13 cellular contexts compared by ENCODE assay signal in the genomic region with DNA sequence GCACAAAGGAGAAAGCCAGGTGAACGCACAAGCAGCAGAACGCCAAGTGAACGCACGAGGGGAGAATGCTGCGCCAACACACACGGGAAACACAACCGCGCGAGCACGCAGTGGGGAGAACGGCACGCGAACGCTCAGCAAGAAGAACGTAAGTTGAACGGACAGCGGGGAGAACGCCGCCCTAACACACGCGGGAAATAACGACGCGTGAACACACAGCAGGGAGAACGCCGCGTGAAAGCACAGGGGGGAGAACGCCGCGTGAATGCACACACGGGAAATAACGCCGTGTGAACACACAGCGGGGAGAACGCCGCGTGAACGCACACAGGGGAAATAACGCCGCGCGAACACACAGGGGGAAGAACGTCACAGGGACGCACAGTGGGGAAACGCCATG. TPM values are rescaled to one million over a fixed set of nuclear protein-coding genes. Genes with fewer than 3 reads are reported as not detected.
DNase-seq lines count a peak whose midpoint lies in the region; ATAC-seq and TF ChIP-seq lines count a peak whose summit lies in the region.
"Had no signal": no experiment of that assay in that cellular context is flagged by ENCODE, and none has a peak within 500 bp of the region (broad histone marks: within the 10 kb centered on the region; RNA-seq: fewer than 3 reads in every experiment).

No MANE protein-coding gene starts in this region.

- H4K5ac ChIP-seq in IMR-90 (ENCODE audit: low read depth, low read length) = no peak overlapping the region

- POLR2A ChIA-PET in IMR-90 (lab: Charles Lee; ENCODE audit: unreplicated experiment) = no interaction called here

- no peak overlapping the region for H2AK9ac ChIP-seq in IMR-90 (replicated peaks; ENCODE audit: low read depth, low read length, poor library complexity)

- no peak overlapping the region for H2BK15ac ChIP-seq in IMR-90 (ENCODE audit: low read depth, low read length)
- H2BK15ac ChIP-seq in neuronal stem cell (ENCODE audit: low read length) = no peak overlapping the region

- H3K23ac ChIP-seq in IMR-90 (ENCODE audit: low read depth, low read length) (no peak overlapping the region), neuronal stem cell (ENCODE audit: low read depth, low read length, poor library complexity) (peak overlapping the region; percentile 13)

- H3K27ac ChIP-seq in IMR-90 (ENCODE audit: insufficient read depth, low read length) = no peak overlapping the region
- no peak overlapping the region for H3K27ac ChIP-seq in neuronal stem cell (replicated peaks; ENCODE audit: low read length)
- H3K27ac ChIP-seq: 22Rv1 had no signal

- no peak overlapping the region for H4K8ac ChIP-seq in IMR-90 (ENCODE audit: low read depth in 2 of 2, low read length in 2 of 2)
- no peak overlapping the region for H4K8ac ChIP-seq in neuronal stem cell (ENCODE audit: low read depth, low read length)

- H3K4ac ChIP-seq in IMR-90 (ENCODE audit: low read depth, low read length) = no peak overlapping the region
- no peak overlapping the region for H3K4ac ChIP-seq in neuronal stem cell (ENCODE audit: low read length)

- H3K4me1 ChIP-seq in IMR-90 (ENCODE audit: control insufficient read depth, insufficient read depth, low read length) (no peaks in the 10 kb centered on the region), neuronal stem cell (ENCODE audit: control insufficient read depth in 2 of 2, insufficient read depth in 1 of 2, low read depth in 1 of 2, low read length in 2 of 2) (peaks cover 14 to 24% of the 10 kb centered on the region in 2 donors)

- no peak overlapping the region for H3K4me3 ChIP-seq in IMR-90 (ENCODE audit: insufficient read depth, low read depth, low read length)
- no peak overlapping the region for H3K4me3 ChIP-seq in neuronal stem cell (ENCODE audit: low read length in 2 of 2)

- TF ChIP-seq CTCF in IMR-90 (conservative IDR thresholded peaks at IDR 0.05; ENCODE audit: low read depth, low read length) (no peak), endothelial cell (IDR thresholded peaks at IDR 0.05; ENCODE audit: unreplicated experiment) (no peak)

- peak; percentile 43 for DNase-seq in activated CD4-positive, alpha-beta T cell treated with anti-CD3 and anti-CD28 coated beads, Interleukin-2, amount 10 ng/mL, durations not matched to agents 24 days and 14 days
- no peak for DNase-seq in activated CD4-positive, alpha-beta T cell treated with anti-CD3 and anti-CD28 coated beads, Interleukin-2, amount 50 U/mL, for 1 hour
- DNase-seq in IMR-90 (no peak), endothelial cell (ENCODE audit: low spot score) (no peak), neuronal stem cell (ENCODE audit: low spot score) (no peak), NAMALWA (ENCODE audit: low spot score) (no peak), kidney tubule cell (ENCODE audit: low spot score) (no peak)
- DNase-seq: CD8-positive, alpha-beta memory T cell; DMS 273 treated with DMSO at 0.1 percent for 48 hours; DMS79; KBM-7 had no signal

- H3K4me2 ChIP-seq in IMR-90 (ENCODE audit: low read depth, low read length) (no peak overlapping the region), neuronal stem cell (ENCODE audit: insufficient read depth, low read length, poor library complexity, severe bottlenecking) (no peak overlapping the region)

- H2BK120ac ChIP-seq in IMR-90 (ENCODE audit: low read depth, low read length) (no peak overlapping the region), neuronal stem cell (ENCODE audit: low read depth, low read length) (no peak overlapping the region)

- H3K56ac ChIP-seq in IMR-90 (ENCODE audit: extremely low read depth, insufficient read depth, low read length) = no peak overlapping the region

- no peak overlapping the region for H3K4me3 Mint-ChIP-seq in activated CD4-positive, alpha-beta T cell treated with anti-CD3 and anti-CD28 coated beads, Interleukin-2, amount 10 ng/mL, durations not matched to agents 24 days and 14 days
- H3K4me3 Mint-ChIP-seq in endothelial cell (ENCODE audit: unreplicated experiment) = no peak overlapping the region

- no peak for TF ChIP-seq RAD21 in IMR-90 (IDR thresholded peaks at IDR 0.05; ENCODE audit: low read length)

- CTCF ChIA-PET in IMR-90 (lab: Yijun Ruan, JAX) = no interaction called here

- no peaks in the 10 kb centered on the region for H3K9me1 ChIP-seq in IMR-90 (ENCODE audit: insufficient read depth, low read length)

- peak overlapping the region; percentile 10 for H2AFZ ChIP-seq in IMR-90 (replicated peaks; ENCODE audit: low read length, poor library complexity)
- H2AFZ ChIP-seq in neuronal stem cell (ENCODE audit: low read length) = no peak overlapping the region

- ATAC-seq in IMR-90 (ENCODE audit: low read depth) (no peak), GM18519 (IDR thresholded peaks at IDR 0.05; ENCODE audit: low FRiP score, unreplicated experiment) (no peak)

- no peak overlapping the region for H3K27ac Mint-ChIP-seq in activated CD4-positive, alpha-beta T cell treated with anti-CD3 and anti-CD28 coated beads, Interleukin-2, amount 10 ng/mL, durations not matched to agents 24 days and 14 days
- peak overlapping the region; percentile 61 for H3K27ac Mint-ChIP-seq in endothelial cell (ENCODE audit: unreplicated experiment)

- H4K91ac ChIP-seq in IMR-90 (ENCODE audit: insufficient read depth, low read depth, low read length) = no peak overlapping the region
- no peak overlapping the region for H4K91ac ChIP-seq in neuronal stem cell (ENCODE audit: low read depth, low read length, poor library complexity)

- in situ Hi-C loops in IMR-90 (cut with MboI; ENCODE audit: low sequenced_read_pairs) = no loop called here

- no peaks in the 10 kb centered on the region for H4K20me1 ChIP-seq in IMR-90 (ENCODE audit: insufficient read depth, low read length)

- H3K4me1 Mint-ChIP-seq in activated CD4-positive, alpha-beta T cell treated with anti-CD3 and anti-CD28 coated beads, Interleukin-2, amount 10 ng/mL, durations not matched to agents 24 days and 14 days = peaks cover 6% of the 10 kb centered on the region
- H3K4me1 Mint-ChIP-seq in endothelial cell (ENCODE audit: unreplicated experiment) = peaks cover 13% of the 10 kb centered on the region

- no peaks in the 10 kb centered on the region for H3K36me3 Mint-ChIP-seq in activated CD4-positive, alpha-beta T cell treated with anti-CD3 and anti-CD28 coated beads, Interleukin-2, amount 10 ng/mL, durations not matched to agents 24 days and 14 days (ENCODE audit: low read depth)
- peaks cover 28% of the 10 kb centered on the region for H3K36me3 Mint-ChIP-seq in endothelial cell (ENCODE audit: low read depth, unreplicated experiment)
- H3K36me3 Mint-ChIP-seq: CD8-positive, alpha-beta memory T cell had no signal

- H2AK5ac ChIP-seq in IMR-90 (ENCODE audit: low read depth, low read length) (no peak overlapping the region), neuronal stem cell (ENCODE audit: low read depth, low read length) (no peak overlapping the region)

- no TSS peak for BruUV-seq in IMR-90 (replicated peaks; lab: Mats Ljungman, UMichigan)

- no peak overlapping the region for H3K18ac ChIP-seq in IMR-90 (ENCODE audit: low read depth, low read length)
- peak overlapping the region; percentile 62 for H3K18ac ChIP-seq in neuronal stem cell (ENCODE audit: low read length)

- H3K27me3 ChIP-seq in IMR-90 (ENCODE audit: control insufficient read depth, insufficient read depth, low read length) (peaks cover 3% of the 10 kb centered on the region; the same call in 1 of the 2 replicates), neuronal stem cell (ENCODE audit: control insufficient read depth in 3 of 3, insufficient read depth in 3 of 3, low read depth in 1 of 3, low read length in 3 of 3) (no peaks in the 10 kb centered on the region)

- H2BK5ac ChIP-seq in IMR-90 (ENCODE audit: low read depth, low read length, poor library complexity, severe bottlenecking) (no peak overlapping the region), neuronal stem cell (ENCODE audit: low read length) (peak overlapping the region; percentile 27)

- H3K9ac ChIP-seq in IMR-90 (ENCODE audit: low read depth, low read length) = no peak overlapping the region
- peak overlapping the region; percentile 65 for H3K9ac ChIP-seq in neuronal stem cell (ENCODE audit: low read depth, low read length, poor library complexity)

- intact Hi-C loops in activated CD4-positive, alpha-beta T cell treated with anti-CD3 and anti-CD28 coated beads, Interleukin-2, amount 10 ng/mL, durations not matched to agents 24 days and 14 days (cut with micrococcal nuclease) = no loop called here
- intact Hi-C loops in IMR-90 (cut with micrococcal nuclease) = no loop called here

- WGBS in IMR-90 (ENCODE audit: extremely low coverage in 2 of 2, insufficient read length in 1 of 2), 2 experiments = 89% methylated on average over 12 of the region's 45 CpGs; no CpG with 5 or more reads in 1 of the 2 experiments
- WGBS in neuronal stem cell (ENCODE audit: extremely low coverage in 2 of 2, insufficient read length in 2 of 2, insufficient replicate concordance in 1 of 2), 2 donors = no CpG with 5 or more reads among the region's 45 CpGs

- H2BK12ac ChIP-seq in neuronal stem cell (ENCODE audit: low read length) = no peak overlapping the region

- dilution Hi-C loops in IMR-90 (cut with HindIII; ENCODE audit: low sequenced_read_pairs, unreplicated experiment) = no loop called here

- H3K9me3 ChIP-seq in IMR-90 (ENCODE audit: control insufficient read depth, insufficient read depth, low read length) (peaks cover 5% of the 10 kb centered on the region; the same call in 1 of the 2 replicates), neuronal stem cell (replicated peaks in 1 of 2; ENCODE audit: control insufficient read depth in 2 of 2, insufficient read depth in 1 of 2, low read depth in 1 of 2, low read length in 2 of 2) (peaks cover 0 to 13% of the 10 kb centered on the region in 2 donors)

- H2BK20ac ChIP-seq in IMR-90 (ENCODE audit: low read depth, low read length) = no peak overlapping the region

- H3K27me3 Mint-ChIP-seq in activated CD4-positive, alpha-beta T cell treated with anti-CD3 and anti-CD28 coated beads, Interleukin-2, amount 10 ng/mL, durations not matched to agents 24 days and 14 days = no peaks in the 10 kb centered on the region
- peaks cover 44% of the 10 kb centered on the region for H3K27me3 Mint-ChIP-seq in endothelial cell (ENCODE audit: unreplicated experiment)
- H3K27me3 Mint-ChIP-seq: CD8-positive, alpha-beta memory T cell had no signal

- no peak overlapping the region for H3K14ac ChIP-seq in IMR-90 (replicated peaks; ENCODE audit: low read depth, low read length)
- H3K14ac ChIP-seq in neuronal stem cell (ENCODE audit: low read length) = peak overlapping the region; percentile 97

- H3K79me1 ChIP-seq in IMR-90 (ENCODE audit: low read depth in 1 of 2, low read length in 2 of 2) (no peaks in the 10 kb centered on the region), neuronal stem cell (ENCODE audit: low read depth, low read length) (no peaks in the 10 kb centered on the region)

- no peak for TF ChIP-seq POLR2A in IMR-90 (IDR thresholded peaks at IDR 0.05; ENCODE audit: low read depth, low read length)

- no peaks in the 10 kb centered on the region for H3K36me3 ChIP-seq in IMR-90 (ENCODE audit: control insufficient read depth, insufficient read depth, low read length)
- no peaks in the 10 kb centered on the region for H3K36me3 ChIP-seq in neuronal stem cell (replicated peaks in 1 of 2; ENCODE audit: control insufficient read depth in 2 of 2, insufficient read depth in 2 of 2, low read length in 2 of 2)

- no peaks in the 10 kb centered on the region for H3K9me3 Mint-ChIP-seq in activated CD4-positive, alpha-beta T cell treated with anti-CD3 and anti-CD28 coated beads, Interleukin-2, amount 10 ng/mL, durations not matched to agents 24 days and 14 days
- no peaks in the 10 kb centered on the region for H3K9me3 Mint-ChIP-seq in endothelial cell (ENCODE audit: unreplicated experiment)

RNA-seq across cellular contexts. Expression of a gene that starts 54.7 kb away (rescaled TPM):
- 93.3 and 108 TPM in 2 replicates for total RNA-seq in activated CD4-positive, alpha-beta T cell treated with anti-CD3 and anti-CD28 coated beads, Interleukin-2, amount 10 ng/mL, durations not matched to agents 24 days and 14 days
- total RNA-seq in IMR-90 (2012; rRNA removed) (13.6 and 14.2 TPM in 2 replicates), endothelial cell (ENCODE audit: unreplicated experiment) (11.6 TPM)
- polyA plus RNA-seq in IMR-90 (2012; rRNA removed) = 23.6 and 24.9 TPM in 2 replicates
- polyA plus RNA-seq in IMR-90 (2012; cell fraction: cytosol; rRNA removed) = 40.7 and 68.7 TPM in 2 replicates
- polyA plus RNA-seq in IMR-90 (2012; cell fraction: nucleus; rRNA removed; ENCODE audit: low replicate concordance) = 19.1 and 27.8 TPM in 2 replicates
- polyA plus RNA-seq in neuronal stem cell (2013, experiment 1 of 2) = 24.1 TPM
- 25.1 TPM for polyA plus RNA-seq in neuronal stem cell (2013, experiment 2 of 2)
